ENCODE assay signal across 14 cellular contexts in genomic region chr3:158863247-158863646, GRCh38.
"Had no signal": no experiment of that assay in that cellular context is flagged by ENCODE, and none has a peak within 500 bp of the region (broad histone marks: within the 10 kb centered on the region; RNA-seq: fewer than 3 reads in every experiment).

No MANE protein-coding gene starts in this region.

- H3K27me3 ChIP-seq: colonic mucosa, hepatocyte had no signal

- H3K9me3 ChIP-seq: colonic mucosa, thoracic aorta had no signal

- H3K4me3 ChIP-seq: colonic mucosa, hepatocyte, thoracic aorta had no signal

- ATAC-seq: activated CD4-positive, CD25-positive, alpha-beta regulatory T cell treated with anti-CD3 and anti-CD28 coated beads, Interleukin-2, amount 50 U/mL, for 24 hours; esophagus mucosa; left lobe of liver; naive thymus-derived CD4-positive, alpha-beta T cell had no signal

- DNase-seq: activated naive CD4-positive, alpha-beta T cell; activated naive CD8-positive, alpha-beta T cell treated with anti-CD3 and anti-CD28 coated beads, Interleukin-2, amount 10 ng/mL, durations not matched to agents 7 days and 5 days; central memory CD4-positive, alpha-beta T cell; colonic mucosa; mammary epithelial cell; naive thymus-derived CD4-positive, alpha-beta T cell; retina; stimulated activated CD4-positive, alpha-beta T cell treated with anti-CD3 and anti-CD28 coated beads, Interleukin-12 subunit alpha, Interleukin-12 subunit beta, amount 100 ng/mL, for 4 hours; stimulated activated CD4-positive, alpha-beta T cell treated with anti-CD3 and anti-CD28 coated beads, Interleukin-2, amount 100 ng/mL, for 24 hours had no signal

- H3K36me3 ChIP-seq: colonic mucosa, thoracic aorta had no signal
